1 cellular context compared by ENCODE assay signal in genomic region chr14:102500190-102500661, GRCh38.
TF ChIP-seq lines count a peak whose summit lies in the region.

No MANE protein-coding gene starts in this region.

TF ChIP-seq in WTC11, 78 proteins besides CTCF, POLR2A, EP300 and RAD21 (continued from another document):
- no peak for TF ChIP-seq PRDM15 (CRISPR knock-in tag; IDR thresholded peaks at IDR 0.05)
- TF ChIP-seq MLX (CRISPR knock-in tag; IDR thresholded peaks at IDR 0.05) = no peak
- TF ChIP-seq IRF1 (CRISPR knock-in tag; IDR thresholded peaks at IDR 0.05) = no peak
- no peak for TF ChIP-seq RORB (CRISPR knock-in tag; IDR thresholded peaks at IDR 0.05)
